13 cellular contexts compared by ENCODE assay signal in the genomic region with DNA sequence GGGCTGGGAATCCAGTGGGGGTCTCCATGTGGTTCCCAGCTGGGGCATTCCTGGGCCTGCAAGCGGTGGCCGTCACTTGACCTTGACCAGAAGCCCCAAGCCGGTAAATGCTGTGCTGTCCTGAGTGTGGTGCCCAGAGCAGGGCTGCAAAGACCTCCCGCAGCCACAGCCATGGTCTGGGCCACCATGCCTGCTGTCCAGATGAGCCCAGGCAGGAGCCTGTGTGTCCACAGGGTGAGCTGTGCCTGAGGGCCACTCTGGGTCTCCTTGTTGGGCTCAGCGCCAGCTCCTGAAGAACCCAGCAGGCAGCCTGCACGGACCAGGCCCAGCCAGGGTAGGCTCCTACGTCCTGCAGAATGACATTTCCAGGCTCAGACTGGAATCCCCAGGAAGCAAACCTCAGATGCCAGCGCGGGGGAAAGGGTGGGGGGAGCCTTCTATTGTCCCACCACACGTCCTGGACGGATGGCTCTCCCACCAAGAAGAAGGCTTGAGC.
DNase-seq lines count a peak whose midpoint lies in the region; ATAC-seq and TF ChIP-seq lines count a peak whose summit lies in the region.
"Had no signal": no experiment of that assay in that cellular context is flagged by ENCODE, and none has a peak within 500 bp of the region (broad histone marks: within the 10 kb centered on the region; RNA-seq: fewer than 3 reads in every experiment).

No MANE protein-coding gene starts in this region.

- 53% methylated on average over 5 of the region's 11 CpGs for WGBS in SK-N-SH (ENCODE audit: low lambda C conversion rate)

- intact Hi-C loops in left ventricle myocardium inferior (cut with micrococcal nuclease) (no loop called here), Caco-2 (cut with micrococcal nuclease; ENCODE audit: unreplicated experiment) (no loop called here)

- H3K4me3 Mint-ChIP-seq in progenitor cell of endocrine pancreas (ENCODE audit: low read depth) = no peak overlapping the region
- H3K4me3 Mint-ChIP-seq in Caco-2 (ENCODE audit: unreplicated experiment) = no peak overlapping the region
- H3K4me3 Mint-ChIP-seq: stimulated activated naive CD8-positive, alpha-beta T cell treated with anti-CD3 and anti-CD28 coated beads, Interleukin-15, Interleukin-2, amounts not matched to agents 100 ng/mL and 50 ng/mL, for 24 hours had no signal

- H3K36me3 Mint-ChIP-seq in progenitor cell of endocrine pancreas (ENCODE audit: insufficient read depth) = no peaks in the 10 kb centered on the region
- H3K36me3 Mint-ChIP-seq in Caco-2 (ENCODE audit: insufficient read depth, unreplicated experiment) = no peaks in the 10 kb centered on the region

- H3K79me2 ChIP-seq in SK-N-SH (ENCODE audit: insufficient read depth) = no peaks in the 10 kb centered on the region

- TF ChIP-seq RAD21 in SK-N-SH (IDR thresholded peaks at IDR 0.05; ENCODE audit: low read length) = no peak

- BruUV-seq in Caco-2 (replicated peaks; lab: Mats Ljungman, UMichigan) = no TSS peak

- H3K9me2 ChIP-seq in SK-N-SH = no peaks in the 10 kb centered on the region

- H3K9ac ChIP-seq in SK-N-SH = no peak overlapping the region

- H3K27ac Mint-ChIP-seq in progenitor cell of endocrine pancreas (no peak overlapping the region), Caco-2 (ENCODE audit: unreplicated experiment) (no peak overlapping the region)
- H3K27ac Mint-ChIP-seq: stimulated activated naive CD8-positive, alpha-beta T cell treated with anti-CD3 and anti-CD28 coated beads, Interleukin-15, Interleukin-2, amounts not matched to agents 100 ng/mL and 50 ng/mL, for 24 hours had no signal

- no peak overlapping the region for H3K4me3 ChIP-seq in SK-N-SH (ENCODE audit: low read depth in 2 of 2, low read length in 1 of 2)
- H3K4me3 ChIP-seq in left ventricle myocardium inferior = no peak overlapping the region
- no peak overlapping the region for H3K4me3 ChIP-seq in Caco-2 (ENCODE audit: low read depth, low read length)
- H3K4me3 ChIP-seq: breast epithelium, gastroesophageal sphincter, sigmoid colon, SK-N-MC had no signal

- no peaks in the 10 kb centered on the region for H3K9me3 Mint-ChIP-seq in progenitor cell of endocrine pancreas (ENCODE audit: low read depth)
- no peaks in the 10 kb centered on the region for H3K9me3 Mint-ChIP-seq in Caco-2 (ENCODE audit: unreplicated experiment)
- H3K9me3 Mint-ChIP-seq: stimulated activated naive CD8-positive, alpha-beta T cell treated with anti-CD3 and anti-CD28 coated beads, Interleukin-15, Interleukin-2, amounts not matched to agents 100 ng/mL and 50 ng/mL, for 24 hours had no signal

- no peak for ATAC-seq in GM21723 (IDR thresholded peaks at IDR 0.05; ENCODE audit: unreplicated experiment)
- ATAC-seq: gastroesophageal sphincter had no signal

- H3K9me3 ChIP-seq in SK-N-SH (no peaks in the 10 kb centered on the region), left ventricle myocardium inferior (replicated peaks) (no peaks in the 10 kb centered on the region), Caco-2 (no peaks in the 10 kb centered on the region)
- H3K9me3 ChIP-seq: breast epithelium, gastroesophageal sphincter, sigmoid colon had no signal

- no peak overlapping the region for H2AFZ ChIP-seq in SK-N-SH (ENCODE audit: low read depth)

- H4K20me1 ChIP-seq in SK-N-SH (ENCODE audit: insufficient read depth) = no peaks in the 10 kb centered on the region

- TF ChIP-seq CTCF in SK-N-SH (IDR thresholded peaks at IDR 0.05) = no peak
- TF ChIP-seq CTCF in left ventricle myocardium inferior (IDR thresholded peaks at IDR 0.05; ENCODE audit: borderline replicate concordance) = no peak
- TF ChIP-seq CTCF in progenitor cell of endocrine pancreas (IDR thresholded peaks at IDR 0.05; ENCODE audit: unreplicated experiment) = no peak
- TF ChIP-seq CTCF in Caco-2 (IDR thresholded peaks at IDR 0.05; ENCODE audit: insufficient read depth in 1 of 2, low read depth in 1 of 2, low read length in 1 of 2, severe bottlenecking in 1 of 2, unreplicated experiment in 1 of 2) = no peak

- H3K4me1 Mint-ChIP-seq in progenitor cell of endocrine pancreas (ENCODE audit: low read depth) (no peaks in the 10 kb centered on the region), Caco-2 (ENCODE audit: low read depth, unreplicated experiment) (peaks cover 6% of the 10 kb centered on the region)

- H3K4me1 ChIP-seq in SK-N-SH (ENCODE audit: control insufficient read depth in 1 of 2, insufficient read depth in 2 of 2, low read depth in 1 of 2, low read length in 1 of 2) = peaks cover 0 to 50% of the 10 kb centered on the region in 2 experiments; a peak in 1 of 4 replicates
- peaks cover 46% of the 10 kb centered on the region for H3K4me1 ChIP-seq in left ventricle myocardium inferior
- peaks cover 4% of the 10 kb centered on the region; the same call in 1 of the 2 replicates for H3K4me1 ChIP-seq in Caco-2
- H3K4me1 ChIP-seq: breast epithelium, gastroesophageal sphincter had no signal

- no peaks in the 10 kb centered on the region for H3K36me3 ChIP-seq in SK-N-SH (replicated peaks in 1 of 2; ENCODE audit: control insufficient read depth in 1 of 2, insufficient read depth in 2 of 2, low read length in 1 of 2)
- H3K36me3 ChIP-seq in left ventricle myocardium inferior = no peaks in the 10 kb centered on the region
- H3K36me3 ChIP-seq in Caco-2 (ENCODE audit: control insufficient read depth, insufficient read depth, low read length) = no peaks in the 10 kb centered on the region
- H3K36me3 ChIP-seq: breast epithelium, gastroesophageal sphincter, sigmoid colon had no signal

- CTCF ChIA-PET in SK-N-SH (lab: Yijun Ruan, JAX) (interaction anchor here (0.8 to 1.8 kb wide), 3 partner anchors 51 to 306 kb away, joined by 3 to 7 read pairs (median 4); no protein-coding TSS in a partner anchor), Caco-2 (lab: Charles Lee) (interaction anchor here (1.3 kb wide), 1 partner anchor 51 kb away, joined by 3 read pairs; no protein-coding TSS in a partner anchor)

- no peak overlapping the region for H3K4me2 ChIP-seq in SK-N-SH

- H3K27me3 Mint-ChIP-seq in progenitor cell of endocrine pancreas (peaks cover 28% of the 10 kb centered on the region), Caco-2 (ENCODE audit: insufficient read depth, unreplicated experiment) (no peaks in the 10 kb centered on the region)
- H3K27me3 Mint-ChIP-seq: stimulated activated naive CD8-positive, alpha-beta T cell treated with anti-CD3 and anti-CD28 coated beads, Interleukin-15, Interleukin-2, amounts not matched to agents 100 ng/mL and 50 ng/mL, for 24 hours had no signal

- no peak for TF ChIP-seq EP300 in SK-N-SH (IDR thresholded peaks at IDR 0.05; ENCODE audit: borderline replicate concordance in 1 of 2, low read depth in 1 of 2, low read length in 1 of 2)

- POLR2A ChIA-PET in SK-N-SH (lab: Yijun Ruan, JAX) (interaction anchor here (0.7 to 1.6 kb wide), 3 partner anchors 117 to 257 kb away, joined by 3 to 4 read pairs (median 3); partner anchors contain the start of gene KCNQ1OT1), Caco-2 (lab: Charles Lee) (no interaction called here)

- H3K27ac ChIP-seq in SK-N-SH (ENCODE audit: low read depth in 2 of 2, low read length in 1 of 2) = peak overlapping the region in 1 of 2 experiments; percentile 78; a peak in 2 of 4 replicates
- H3K27ac ChIP-seq in left ventricle myocardium inferior (replicated peaks) = peak overlapping the region; percentile 18
- H3K27ac ChIP-seq: breast epithelium, gastroesophageal sphincter, sigmoid colon, VCaP had no signal

- no peaks in the 10 kb centered on the region for H3F3A ChIP-seq in SK-N-SH (replicated peaks; ENCODE audit: insufficient read depth)

- DNase-seq in D341Med (ENCODE audit: low spot score) = peak; percentile 12
- peak; percentile 81 for DNase-seq in SK-N-SH
- peak; percentile 20 for DNase-seq in left ventricle myocardium inferior
- DNase-seq in progenitor cell of endocrine pancreas (ENCODE audit: low spot score, unreplicated experiment) = peak; percentile 8
- DNase-seq in Caco-2 = no peak
- DNase-seq in T-helper 9 cell = no peak

- H3K27me3 ChIP-seq in SK-N-SH (ENCODE audit: insufficient read depth) (no peaks in the 10 kb centered on the region), left ventricle myocardium inferior (ENCODE audit: low read depth) (no peaks in the 10 kb centered on the region), Caco-2 (replicated peaks; ENCODE audit: control insufficient read depth, insufficient read depth, low read length) (no peaks in the 10 kb centered on the region)
- H3K27me3 ChIP-seq: breast epithelium, gastroesophageal sphincter, sigmoid colon had no signal

TF ChIP-seq in SK-N-SH, 30 proteins besides CTCF, POLR2A, EP300 and RAD21 (continues in another document):
- no peak for TF ChIP-seq SIN3A (IDR thresholded peaks at IDR 0.05; ENCODE audit: borderline replicate concordance, low read depth, low read length)
- peak; percentile 51 for TF ChIP-seq CHD2 (IDR thresholded peaks at IDR 0.05; ENCODE audit: low read length, partially characterized antibody)
- TF ChIP-seq TEAD4 (IDR thresholded peaks at IDR 0.05; ENCODE audit: borderline replicate concordance, insufficient read depth) = no peak
- peak; percentile 67; the same call in 1 of the 2 replicates for TF ChIP-seq RCOR1 (IDR thresholded peaks at IDR 0.05; ENCODE audit: low read length)
- TF ChIP-seq MEF2A (IDR thresholded peaks at IDR 0.05; ENCODE audit: borderline replicate concordance, low read depth) = no peak
- no peak for TF ChIP-seq NFIC (IDR thresholded peaks at IDR 0.05; ENCODE audit: borderline replicate concordance)
- TF ChIP-seq MXI1 (IDR thresholded peaks at IDR 0.05; ENCODE audit: low read depth, low read length) = no peak; the same call in 1 of the 2 replicates

Comparison
In these comparisons a context has a peak if more than half of its experiments do, and no peak if none do; other contexts are left out.
1. DNase-seq: peak in D341Med (single experiment), SK-N-SH (single experiment), left ventricle myocardium inferior (single experiment) and progenitor cell of endocrine pancreas (single experiment); none in Caco-2 (0 of 2) and T-helper 9 cell (single experiment).